ENCODE assay signal across 9 cellular contexts in the genomic region with DNA sequence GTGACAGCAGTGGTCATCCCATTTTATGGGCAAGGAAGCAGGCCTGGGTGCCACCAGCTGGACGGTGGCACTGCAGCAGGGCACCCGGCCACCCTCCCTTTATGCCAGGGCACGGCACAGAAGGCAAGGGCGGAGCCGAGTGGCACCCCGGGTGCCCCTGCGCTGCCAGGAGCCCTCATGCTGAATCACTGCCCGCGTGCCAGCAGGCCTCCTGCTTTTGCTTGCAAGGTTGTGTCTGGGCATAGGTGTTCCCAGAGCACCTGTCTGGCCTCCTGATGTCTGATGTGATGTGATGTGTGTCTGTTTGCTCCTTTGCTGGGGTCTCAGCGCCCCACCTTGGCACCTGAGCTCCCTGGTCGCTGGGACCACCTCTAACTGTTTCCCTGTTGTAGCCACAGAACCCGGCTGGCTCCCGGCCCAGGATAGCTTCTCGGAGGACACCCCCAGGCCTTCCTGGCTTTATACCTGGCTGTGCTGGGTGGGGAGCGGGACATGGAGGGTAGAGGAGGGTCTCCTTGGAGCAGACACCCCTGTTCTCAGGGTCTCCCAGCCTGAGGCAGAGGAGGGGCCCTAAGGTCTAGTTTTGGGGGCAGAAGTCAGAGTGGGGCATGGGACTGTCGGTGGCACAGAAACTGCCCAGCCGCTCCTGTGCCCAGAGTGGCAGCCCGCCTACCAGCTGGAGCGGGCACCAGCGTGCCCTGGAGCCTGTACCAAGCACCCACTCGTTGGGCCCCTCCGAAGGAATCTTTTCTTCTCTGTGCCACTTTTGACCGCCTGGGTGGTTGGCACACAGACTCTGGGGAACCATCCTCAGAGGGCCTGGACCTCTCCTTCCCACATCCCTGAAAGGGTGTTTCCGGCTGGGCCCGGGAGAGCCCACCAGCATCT. TPM values are rescaled to one million over a fixed set of nuclear protein-coding genes. Genes with fewer than 3 reads are reported as not detected.
DNase-seq lines count a peak whose midpoint lies in the region; ATAC-seq and TF ChIP-seq lines count a peak whose summit lies in the region.
"Had no signal": no experiment of that assay in that cellular context is flagged by ENCODE, and none has a peak within 500 bp of the region (broad histone marks: within the 10 kb centered on the region; RNA-seq: fewer than 3 reads in every experiment).

No MANE protein-coding gene starts in this region.

- H3K9me3 ChIP-seq in PC-3 (ENCODE audit: low read length) (no peaks in the 10 kb centered on the region), mucosa of descending colon (no peaks in the 10 kb centered on the region)
- H3K9me3 ChIP-seq: pancreas had no signal

- no peak overlapping the region for H3K4me3 ChIP-seq in PC-3 (ENCODE audit: low read length)
- H3K4me3 ChIP-seq in epithelial cell of esophagus (ENCODE audit: low read length): peak overlapping the region; percentile 80
- H3K4me3 ChIP-seq in mucosa of descending colon: no peak overlapping the region
- H3K4me3 ChIP-seq: SK-N-MC had no signal

- H3K9ac ChIP-seq in PC-3 (ENCODE audit: low read length): no peak overlapping the region

- peaks cover 35% of the 10 kb centered on the region for H3K79me2 ChIP-seq in PC-3 (ENCODE audit: low read length)

- intact Hi-C loops in PC-3 (cut with micrococcal nuclease): loop anchor here (1.0 to 2.0 kb wide), 3 partner anchors 69 to 288 kb away; no protein-coding TSS in a partner anchor
- intact Hi-C loops in mucosa of descending colon (cut with DNase I, micrococcal nuclease): loop anchor here (2.0 kb wide), 2 partner anchors 206 to 208 kb away; no protein-coding TSS in a partner anchor

- H3K36me3 ChIP-seq in PC-3 (ENCODE audit: low read depth, low read length) (no peaks in the 10 kb centered on the region), mucosa of descending colon (ENCODE audit: low read depth) (no peaks in the 10 kb centered on the region)
- H3K36me3 ChIP-seq: pancreas had no signal

- H4K20me1 ChIP-seq in PC-3 (ENCODE audit: low read length): peaks cover 27% of the 10 kb centered on the region

- no peak overlapping the region for H2AFZ ChIP-seq in PC-3 (ENCODE audit: low read length)

- CTCF ChIA-PET in PC-3 (lab: Charles Lee): no interaction called here

- H3K27ac ChIP-seq in PC-3 (ENCODE audit: low read length) (no peak overlapping the region), substantia nigra (ENCODE audit: low read depth, low read length, poor library complexity, severe bottlenecking) (peak overlapping the region; percentile 74)
- H3K27ac ChIP-seq: pancreas, SK-N-MC had no signal

- TF ChIP-seq CTCF in PC-3 (conservative IDR thresholded peaks at IDR 0.05; ENCODE audit: low read depth, low read length) (no peak), epithelial cell of esophagus (IDR thresholded peaks at IDR 0.05; ENCODE audit: insufficient read depth, low read depth, low read length, missing control alignments) (no peak), mucosa of descending colon (IDR thresholded peaks at IDR 0.05) (no peak), GM10266 (IDR thresholded peaks at IDR 0.05; ENCODE audit: control insufficient read depth, insufficient read depth, low read depth, missing control alignments) (no peak)

- POLR2A ChIA-PET in PC-3 (lab: Charles Lee; ENCODE audit: unreplicated experiment): no interaction called here

- no peaks in the 10 kb centered on the region for H3K27me3 ChIP-seq in PC-3 (ENCODE audit: low read length)
- H3K27me3 ChIP-seq: pancreas had no signal

- ATAC-seq in PC-3 (no peak), mucosa of descending colon (no peak)

- H3K9me2 ChIP-seq in PC-3 (replicated peaks; ENCODE audit: low read length): no peaks in the 10 kb centered on the region

- DNase-seq in PC-3: no peak
- DNase-seq in epithelial cell of esophagus (ENCODE audit: low read depth): no peak
- DNase-seq in mucosa of descending colon: peak in 2 of 3 donors; percentile 30 to 43
- DNase-seq in substantia nigra (lab: John Stamatoyannopoulos, UW): peak in 1 of 49 donors; percentile 79
- DNase-seq in GM10266 (ENCODE audit: extremely low spot score): no peak
- DNase-seq in SKM-1 treated with dmso at 0.1 percent for 144 hours (lab: John Stamatoyannopoulos, UW; ENCODE audit: unreplicated experiment): no peak
- no peak for DNase-seq in hippocampal formation (lab: John Stamatoyannopoulos, UW)

- peak overlapping the region; percentile 97; the same call in 1 of the 2 replicates for H3K4me2 ChIP-seq in PC-3 (ENCODE audit: low read length)

- H3K4me1 ChIP-seq in PC-3 (ENCODE audit: insufficient read depth, low read length) (peaks cover 20% of the 10 kb centered on the region), mucosa of descending colon (ENCODE audit: low read depth) (peaks cover 15% of the 10 kb centered on the region)

- peaks cover 4% of the 10 kb centered on the region for H3F3A ChIP-seq in PC-3 (ENCODE audit: low read length, unreplicated experiment)

- no TSS peak for BruUV-seq in PC-3 (replicated peaks; lab: Mats Ljungman, UMichigan)

RNA-seq across cellular contexts. Expression of a gene that starts 3.6 kb away (rescaled TPM):
- total RNA-seq in PC-3 (2014; rRNA removed): 37.1 and 56.7 TPM in 2 replicates
- total RNA-seq in mucosa of descending colon: 10 to 100 TPM; 12.4 to 29.2 (median 15.4) TPM

Comparison
In these comparisons a context has a peak if more than half of its experiments do, and no peak if none do; other contexts are left out.
1. DNase-seq: peak in mucosa of descending colon (2 of 3); none in PC-3 (single experiment), epithelial cell of esophagus (single experiment), GM10266 (single experiment), SKM-1 treated with dmso at 0.1 percent for 144 hours (single experiment) and hippocampal formation (0 of 2).